29 cellular contexts compared by ENCODE assay signal in the genomic region with DNA sequence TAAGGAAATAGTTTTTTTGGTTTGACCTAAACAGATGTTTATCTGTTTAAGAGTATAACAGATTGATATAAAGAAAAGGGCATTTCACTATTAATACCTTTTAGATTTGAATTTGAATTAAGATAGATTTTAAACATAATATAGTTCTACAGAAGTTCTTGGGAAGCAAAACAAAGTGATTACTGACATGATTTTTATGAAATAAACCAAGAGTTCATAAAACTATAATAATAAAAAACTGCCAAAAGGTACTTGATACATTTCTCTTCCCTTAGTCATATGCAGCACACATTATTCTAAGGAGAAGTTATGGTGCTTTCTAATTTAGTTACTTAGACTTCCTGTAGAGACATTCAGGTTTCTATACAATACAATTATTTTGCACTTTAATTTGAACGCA.
"Had no signal": no experiment of that assay in that cellular context is flagged by ENCODE, and none has a peak within 500 bp of the region (broad histone marks: within the 10 kb centered on the region; RNA-seq: fewer than 3 reads in every experiment).

No MANE protein-coding gene starts in this region.

- H3K27ac ChIP-seq: coronary artery, esophagus squamous epithelium, ovary, right lobe of liver, testis, tibial nerve, upper lobe of right lung, uterus had no signal

- H3K4me3 ChIP-seq: coronary artery, esophagus squamous epithelium, lung, ovary, right lobe of liver, testis, tibial nerve, upper lobe of right lung, uterus had no signal

- FAIRE-seq: endothelial cell of umbilical vein, kidney, small intestine had no signal

- H3K4me1 ChIP-seq: right lobe of liver, testis, upper lobe of right lung, uterus had no signal

- DNase-seq: caudate nucleus; cerebellar nuclear complex; dermis blood vessel endothelial cell; effector memory CD4-positive, alpha-beta T cell; erythroblast; esophagus squamous epithelium; foreskin melanocyte; head of caudate nucleus; kidney; mesenchymal stem cell; naive thymus-derived CD4-positive, alpha-beta T cell; nephron progenitor cell; nucleus accumbens; ovary; right lobe of liver; small intestine; stimulated activated CD4-positive, alpha-beta T cell treated with anti-CD3 and anti-CD28 coated beads, Interleukin-12 subunit alpha, Interleukin-12 subunit beta, amount 100 ng/mL, for 4 hours; stimulated activated CD4-positive, alpha-beta T cell treated with anti-CD3 and anti-CD28 coated beads, Interleukin-1b, Interleukin-23, amount 100 ng/mL, for 48 hours; stimulated activated CD4-positive, alpha-beta T cell treated with anti-CD3 and anti-CD28 coated beads, Interleukin-4, amount 100 ng/mL, for 24 hours; stimulated activated naive CD8-positive, alpha-beta T cell treated with anti-CD3 and anti-CD28 coated beads, Interleukin-15, Interleukin-2, amounts not matched to agents 100 U/mL and 50 U/mL, for 24 hours; testis; upper lobe of right lung; uterus had no signal

- H3K27me3 ChIP-seq: esophagus squamous epithelium, ovary, right lobe of liver, testis, tibial nerve, upper lobe of right lung, uterus had no signal

- H3K9me3 ChIP-seq: esophagus squamous epithelium, ovary, right lobe of liver, testis, tibial nerve, upper lobe of right lung, uterus had no signal

- ATAC-seq: left lobe of liver; naive thymus-derived CD4-positive, alpha-beta T cell; right lobe of liver; stimulated activated effector memory CD8-positive, alpha-beta T cell treated with anti-CD3 and anti-CD28 coated beads, Interleukin-12 subunit alpha, Interleukin-12 subunit beta, amount 100 ng/mL, for 72 hours; stimulated activated naive CD8-positive, alpha-beta T cell treated with anti-CD3 and anti-CD28 coated beads, Interleukin-15, Interleukin-2, amounts not matched to agents 100 U/mL and 50 U/mL, for 24 hours; upper lobe of right lung had no signal

- H3K36me3 ChIP-seq: ovary, right lobe of liver, upper lobe of right lung, uterus had no signal
